1 cellular context compared by ENCODE assay signal in the genomic region with DNA sequence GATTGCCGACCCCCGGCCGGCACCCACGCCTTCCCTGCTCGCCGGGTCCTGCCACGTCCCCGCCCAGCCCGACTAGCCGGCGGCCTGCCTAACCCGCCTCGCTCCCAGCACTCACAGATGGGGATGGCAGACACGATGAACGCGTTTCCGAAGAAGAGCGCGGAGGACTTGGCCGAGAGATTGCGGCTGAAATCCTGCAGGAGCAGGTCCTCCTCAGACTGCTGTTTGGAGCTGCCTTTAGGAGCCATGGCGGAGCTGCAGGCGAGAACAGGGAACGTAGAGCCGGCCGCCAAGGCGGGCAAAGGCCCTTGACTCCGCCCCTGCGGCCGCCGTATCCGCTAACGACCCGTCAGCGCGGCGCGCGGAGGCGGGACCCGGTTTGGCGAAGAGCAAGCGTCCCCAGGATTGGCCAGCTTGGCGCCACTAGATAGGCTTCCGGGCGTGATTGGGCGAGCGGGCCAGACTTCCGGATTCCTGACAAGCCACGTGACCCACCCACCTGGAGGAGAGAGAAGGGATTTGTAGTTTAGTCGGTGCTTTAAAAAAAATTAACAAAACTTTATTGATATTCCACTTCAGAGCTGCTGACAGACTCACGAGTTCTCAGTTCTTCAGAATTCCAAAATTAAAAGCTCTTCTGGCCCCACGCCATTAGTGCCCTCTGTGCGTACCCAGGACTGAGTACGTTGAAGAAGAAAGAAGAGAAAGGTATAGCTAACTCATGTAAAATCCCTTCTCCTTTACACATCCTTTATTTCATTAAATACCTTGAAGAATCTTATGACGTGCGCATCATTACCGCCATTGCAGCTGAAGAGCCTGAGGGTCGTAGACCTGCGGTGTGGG.
TF ChIP-seq lines count a peak whose summit lies in the region.

A gene (minus strand): TSS at position 276 of the 846 bp plus-strand sequence. CDS start 28 bp downstream, at position 248.

TF ChIP-seq in WTC11, 78 proteins besides CTCF, POLR2A, EP300 and RAD21 (continued from another document and continues in another):
- TF ChIP-seq, protein P1, sequence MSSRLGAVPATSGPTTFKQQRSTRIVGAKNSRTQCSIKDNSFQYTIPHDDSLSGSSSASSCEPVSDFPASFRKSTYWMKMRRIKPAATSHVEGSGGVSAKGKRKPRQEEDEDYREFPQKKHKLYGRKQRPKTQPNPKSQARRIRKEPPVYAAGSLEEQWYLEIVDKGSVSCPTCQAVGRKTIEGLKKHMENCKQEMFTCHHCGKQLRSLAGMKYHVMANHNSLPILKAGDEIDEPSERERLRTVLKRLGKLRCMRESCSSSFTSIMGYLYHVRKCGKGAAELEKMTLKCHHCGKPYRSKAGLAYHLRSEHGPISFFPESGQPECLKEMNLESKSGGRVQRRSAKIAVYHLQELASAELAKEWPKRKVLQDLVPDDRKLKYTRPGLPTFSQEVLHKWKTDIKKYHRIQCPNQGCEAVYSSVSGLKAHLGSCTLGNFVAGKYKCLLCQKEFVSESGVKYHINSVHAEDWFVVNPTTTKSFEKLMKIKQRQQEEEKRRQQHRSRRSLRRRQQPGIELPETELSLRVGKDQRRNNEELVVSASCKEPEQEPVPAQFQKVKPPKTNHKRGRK (CRISPR knock-in tag; IDR thresholded peaks at IDR 0.05; ENCODE audit: borderline replicate concordance): no peak
- TF ChIP-seq ZNF121 (CRISPR knock-in tag; IDR thresholded peaks at IDR 0.05) (no peak), FOXK1 (CRISPR knock-in tag; IDR thresholded peaks at IDR 0.05) (no peak), ZBTB21 (CRISPR knock-in tag; IDR thresholded peaks at IDR 0.05; ENCODE audit: borderline replicate concordance) (peak; percentile 49; the same call in 1 of the 2 replicates), ZNF396 (CRISPR knock-in tag; IDR thresholded peaks at IDR 0.05; ENCODE audit: borderline replicate concordance) (no peak), NFE2L1 (CRISPR knock-in tag; IDR thresholded peaks at IDR 0.05) (no peak), NFYB (CRISPR knock-in tag; conservative IDR thresholded peaks at IDR 0.05; ENCODE audit: low read depth) (peak; percentile 94), ZNF138 (CRISPR knock-in tag; conservative IDR thresholded peaks at IDR 0.05) (no peak), FOXJ3 (CRISPR knock-in tag; IDR thresholded peaks at IDR 0.05; ENCODE audit: borderline replicate concordance) (no peak), JAZF1 (CRISPR knock-in tag; IDR thresholded peaks at IDR 0.05) (no peak), GTF2I (CRISPR knock-in tag; conservative IDR thresholded peaks at IDR 0.05) (no peak), OVOL2 (CRISPR knock-in tag; IDR thresholded peaks at IDR 0.05; ENCODE audit: borderline replicate concordance) (no peak), JUN (CRISPR knock-in tag; IDR thresholded peaks at IDR 0.05) (no peak), TP53 (CRISPR knock-in tag; IDR thresholded peaks at IDR 0.05) (0 out of 2 replicates have a peak, but pooled peaks have one; percentile 44), CREM (CRISPR knock-in tag; IDR thresholded peaks at IDR 0.05) (no peak), CREB1 (CRISPR knock-in tag; IDR thresholded peaks at IDR 0.05) (no peak), RORB (CRISPR knock-in tag; IDR thresholded peaks at IDR 0.05) (no peak), HMGA2 (CRISPR knock-in tag; IDR thresholded peaks at IDR 0.05) (no peak), CBFB (CRISPR knock-in tag; IDR thresholded peaks at IDR 0.05; ENCODE audit: low read depth) (no peak), PRRX2 (CRISPR knock-in tag; IDR thresholded peaks at IDR 0.05) (no peak), TEAD4 (CRISPR knock-in tag; IDR thresholded peaks at IDR 0.05) (peak; percentile 56; the same call in 1 of the 2 replicates), EMX1 (CRISPR knock-in tag; IDR thresholded peaks at IDR 0.05) (no peak), TCF7 (CRISPR knock-in tag; IDR thresholded peaks at IDR 0.05; ENCODE audit: low read depth) (no peak), ZNF232 (CRISPR knock-in tag; IDR thresholded peaks at IDR 0.05) (peak; percentile 68; the same call in 1 of the 2 replicates), SP1 (CRISPR knock-in tag; conservative IDR thresholded peaks at IDR 0.05) (peak; percentile 94), SMAD3 (CRISPR knock-in tag; IDR thresholded peaks at IDR 0.05; ENCODE audit: borderline replicate concordance) (no peak; the same call in 1 of the 2 replicates), IRF2 (CRISPR knock-in tag; IDR thresholded peaks at IDR 0.05; ENCODE audit: borderline replicate concordance, low read depth) (no peak), MYBL2 (CRISPR knock-in tag; IDR thresholded peaks at IDR 0.05) (no peak), NFATC4 (CRISPR knock-in tag; IDR thresholded peaks at IDR 0.05) (no peak)
- TF ChIP-seq, protein P2, sequence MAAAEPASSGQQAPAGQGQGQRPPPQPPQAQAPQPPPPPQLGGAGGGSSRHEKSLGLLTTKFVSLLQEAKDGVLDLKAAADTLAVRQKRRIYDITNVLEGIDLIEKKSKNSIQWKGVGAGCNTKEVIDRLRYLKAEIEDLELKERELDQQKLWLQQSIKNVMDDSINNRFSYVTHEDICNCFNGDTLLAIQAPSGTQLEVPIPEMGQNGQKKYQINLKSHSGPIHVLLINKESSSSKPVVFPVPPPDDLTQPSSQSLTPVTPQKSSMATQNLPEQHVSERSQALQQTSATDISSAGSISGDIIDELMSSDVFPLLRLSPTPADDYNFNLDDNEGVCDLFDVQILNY (CRISPR knock-in tag; IDR thresholded peaks at IDR 0.05): peak; percentile 77
- TF ChIP-seq, protein P3, sequence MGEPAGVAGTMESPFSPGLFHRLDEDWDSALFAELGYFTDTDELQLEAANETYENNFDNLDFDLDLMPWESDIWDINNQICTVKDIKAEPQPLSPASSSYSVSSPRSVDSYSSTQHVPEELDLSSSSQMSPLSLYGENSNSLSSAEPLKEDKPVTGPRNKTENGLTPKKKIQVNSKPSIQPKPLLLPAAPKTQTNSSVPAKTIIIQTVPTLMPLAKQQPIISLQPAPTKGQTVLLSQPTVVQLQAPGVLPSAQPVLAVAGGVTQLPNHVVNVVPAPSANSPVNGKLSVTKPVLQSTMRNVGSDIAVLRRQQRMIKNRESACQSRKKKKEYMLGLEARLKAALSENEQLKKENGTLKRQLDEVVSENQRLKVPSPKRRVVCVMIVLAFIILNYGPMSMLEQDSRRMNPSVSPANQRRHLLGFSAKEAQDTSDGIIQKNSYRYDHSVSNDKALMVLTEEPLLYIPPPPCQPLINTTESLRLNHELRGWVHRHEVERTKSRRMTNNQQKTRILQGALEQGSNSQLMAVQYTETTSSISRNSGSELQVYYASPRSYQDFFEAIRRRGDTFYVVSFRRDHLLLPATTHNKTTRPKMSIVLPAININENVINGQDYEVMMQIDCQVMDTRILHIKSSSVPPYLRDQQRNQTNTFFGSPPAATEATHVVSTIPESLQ (CRISPR knock-in tag; IDR thresholded peaks at IDR 0.05): no peak
- TF ChIP-seq, protein P4, sequence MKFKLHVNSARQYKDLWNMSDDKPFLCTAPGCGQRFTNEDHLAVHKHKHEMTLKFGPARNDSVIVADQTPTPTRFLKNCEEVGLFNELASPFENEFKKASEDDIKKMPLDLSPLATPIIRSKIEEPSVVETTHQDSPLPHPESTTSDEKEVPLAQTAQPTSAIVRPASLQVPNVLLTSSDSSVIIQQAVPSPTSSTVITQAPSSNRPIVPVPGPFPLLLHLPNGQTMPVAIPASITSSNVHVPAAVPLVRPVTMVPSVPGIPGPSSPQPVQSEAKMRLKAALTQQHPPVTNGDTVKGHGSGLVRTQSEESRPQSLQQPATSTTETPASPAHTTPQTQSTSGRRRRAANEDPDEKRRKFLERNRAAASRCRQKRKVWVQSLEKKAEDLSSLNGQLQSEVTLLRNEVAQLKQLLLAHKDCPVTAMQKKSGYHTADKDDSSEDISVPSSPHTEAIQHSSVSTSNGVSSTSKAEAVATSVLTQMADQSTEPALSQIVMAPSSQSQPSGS (CRISPR knock-in tag; IDR thresholded peaks at IDR 0.05; ENCODE audit: borderline replicate concordance, low read depth): no peak
- TF ChIP-seq, protein P5, sequence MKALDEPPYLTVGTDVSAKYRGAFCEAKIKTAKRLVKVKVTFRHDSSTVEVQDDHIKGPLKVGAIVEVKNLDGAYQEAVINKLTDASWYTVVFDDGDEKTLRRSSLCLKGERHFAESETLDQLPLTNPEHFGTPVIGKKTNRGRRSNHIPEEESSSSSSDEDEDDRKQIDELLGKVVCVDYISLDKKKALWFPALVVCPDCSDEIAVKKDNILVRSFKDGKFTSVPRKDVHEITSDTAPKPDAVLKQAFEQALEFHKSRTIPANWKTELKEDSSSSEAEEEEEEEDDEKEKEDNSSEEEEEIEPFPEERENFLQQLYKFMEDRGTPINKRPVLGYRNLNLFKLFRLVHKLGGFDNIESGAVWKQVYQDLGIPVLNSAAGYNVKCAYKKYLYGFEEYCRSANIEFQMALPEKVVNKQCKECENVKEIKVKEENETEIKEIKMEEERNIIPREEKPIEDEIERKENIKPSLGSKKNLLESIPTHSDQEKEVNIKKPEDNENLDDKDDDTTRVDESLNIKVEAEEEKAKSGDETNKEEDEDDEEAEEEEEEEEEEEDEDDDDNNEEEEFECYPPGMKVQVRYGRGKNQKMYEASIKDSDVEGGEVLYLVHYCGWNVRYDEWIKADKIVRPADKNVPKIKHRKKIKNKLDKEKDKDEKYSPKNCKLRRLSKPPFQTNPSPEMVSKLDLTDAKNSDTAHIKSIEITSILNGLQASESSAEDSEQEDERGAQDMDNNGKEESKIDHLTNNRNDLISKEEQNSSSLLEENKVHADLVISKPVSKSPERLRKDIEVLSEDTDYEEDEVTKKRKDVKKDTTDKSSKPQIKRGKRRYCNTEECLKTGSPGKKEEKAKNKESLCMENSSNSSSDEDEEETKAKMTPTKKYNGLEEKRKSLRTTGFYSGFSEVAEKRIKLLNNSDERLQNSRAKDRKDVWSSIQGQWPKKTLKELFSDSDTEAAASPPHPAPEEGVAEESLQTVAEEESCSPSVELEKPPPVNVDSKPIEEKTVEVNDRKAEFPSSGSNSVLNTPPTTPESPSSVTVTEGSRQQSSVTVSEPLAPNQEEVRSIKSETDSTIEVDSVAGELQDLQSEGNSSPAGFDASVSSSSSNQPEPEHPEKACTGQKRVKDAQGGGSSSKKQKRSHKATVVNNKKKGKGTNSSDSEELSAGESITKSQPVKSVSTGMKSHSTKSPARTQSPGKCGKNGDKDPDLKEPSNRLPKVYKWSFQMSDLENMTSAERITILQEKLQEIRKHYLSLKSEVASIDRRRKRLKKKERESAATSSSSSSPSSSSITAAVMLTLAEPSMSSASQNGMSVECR (CRISPR knock-in tag; IDR thresholded peaks at IDR 0.05; ENCODE audit: borderline replicate concordance): 0 out of 2 replicates have a peak, but pooled peaks have one; percentile 53
- TF ChIP-seq, protein P6, sequence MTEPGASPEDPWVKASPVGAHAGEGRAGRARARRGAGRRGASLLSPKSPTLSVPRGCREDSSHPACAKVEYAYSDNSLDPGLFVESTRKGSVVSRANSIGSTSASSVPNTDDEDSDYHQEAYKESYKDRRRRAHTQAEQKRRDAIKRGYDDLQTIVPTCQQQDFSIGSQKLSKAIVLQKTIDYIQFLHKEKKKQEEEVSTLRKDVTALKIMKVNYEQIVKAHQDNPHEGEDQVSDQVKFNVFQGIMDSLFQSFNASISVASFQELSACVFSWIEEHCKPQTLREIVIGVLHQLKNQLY (CRISPR knock-in tag; IDR thresholded peaks at IDR 0.05): no peak
- TF ChIP-seq, protein P7, sequence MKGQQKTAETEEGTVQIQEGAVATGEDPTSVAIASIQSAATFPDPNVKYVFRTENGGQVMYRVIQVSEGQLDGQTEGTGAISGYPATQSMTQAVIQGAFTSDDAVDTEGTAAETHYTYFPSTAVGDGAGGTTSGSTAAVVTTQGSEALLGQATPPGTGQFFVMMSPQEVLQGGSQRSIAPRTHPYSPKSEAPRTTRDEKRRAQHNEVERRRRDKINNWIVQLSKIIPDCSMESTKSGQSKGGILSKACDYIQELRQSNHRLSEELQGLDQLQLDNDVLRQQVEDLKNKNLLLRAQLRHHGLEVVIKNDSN (CRISPR knock-in tag; IDR thresholded peaks at IDR 0.05): peak; percentile 98
- TF ChIP-seq, protein P8, sequence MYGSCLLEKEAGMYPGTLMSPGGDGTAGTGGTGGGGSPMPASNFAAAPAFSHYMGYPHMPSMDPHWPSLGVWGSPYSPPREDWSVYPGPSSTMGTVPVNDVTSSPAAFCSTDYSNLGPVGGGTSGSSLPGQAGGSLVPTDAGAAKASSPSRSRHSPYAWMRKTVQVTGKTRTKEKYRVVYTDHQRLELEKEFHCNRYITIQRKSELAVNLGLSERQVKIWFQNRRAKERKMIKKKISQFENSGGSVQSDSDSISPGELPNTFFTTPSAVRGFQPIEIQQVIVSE (CRISPR knock-in tag; IDR thresholded peaks at IDR 0.05; ENCODE audit: borderline replicate concordance): no peak
- TF ChIP-seq, protein P9, sequence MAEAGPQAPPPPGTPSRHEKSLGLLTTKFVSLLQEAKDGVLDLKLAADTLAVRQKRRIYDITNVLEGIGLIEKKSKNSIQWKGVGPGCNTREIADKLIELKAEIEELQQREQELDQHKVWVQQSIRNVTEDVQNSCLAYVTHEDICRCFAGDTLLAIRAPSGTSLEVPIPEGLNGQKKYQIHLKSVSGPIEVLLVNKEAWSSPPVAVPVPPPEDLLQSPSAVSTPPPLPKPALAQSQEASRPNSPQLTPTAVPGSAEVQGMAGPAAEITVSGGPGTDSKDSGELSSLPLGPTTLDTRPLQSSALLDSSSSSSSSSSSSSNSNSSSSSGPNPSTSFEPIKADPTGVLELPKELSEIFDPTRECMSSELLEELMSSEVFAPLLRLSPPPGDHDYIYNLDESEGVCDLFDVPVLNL (CRISPR knock-in tag; IDR thresholded peaks at IDR 0.05; ENCODE audit: borderline replicate concordance, low read depth): no peak
- TF ChIP-seq, protein P10, sequence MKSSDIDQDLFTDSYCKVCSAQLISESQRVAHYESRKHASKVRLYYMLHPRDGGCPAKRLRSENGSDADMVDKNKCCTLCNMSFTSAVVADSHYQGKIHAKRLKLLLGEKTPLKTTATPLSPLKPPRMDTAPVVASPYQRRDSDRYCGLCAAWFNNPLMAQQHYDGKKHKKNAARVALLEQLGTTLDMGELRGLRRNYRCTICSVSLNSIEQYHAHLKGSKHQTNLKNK (CRISPR knock-in tag; IDR thresholded peaks at IDR 0.05): no peak
- TF ChIP-seq, protein P11, sequence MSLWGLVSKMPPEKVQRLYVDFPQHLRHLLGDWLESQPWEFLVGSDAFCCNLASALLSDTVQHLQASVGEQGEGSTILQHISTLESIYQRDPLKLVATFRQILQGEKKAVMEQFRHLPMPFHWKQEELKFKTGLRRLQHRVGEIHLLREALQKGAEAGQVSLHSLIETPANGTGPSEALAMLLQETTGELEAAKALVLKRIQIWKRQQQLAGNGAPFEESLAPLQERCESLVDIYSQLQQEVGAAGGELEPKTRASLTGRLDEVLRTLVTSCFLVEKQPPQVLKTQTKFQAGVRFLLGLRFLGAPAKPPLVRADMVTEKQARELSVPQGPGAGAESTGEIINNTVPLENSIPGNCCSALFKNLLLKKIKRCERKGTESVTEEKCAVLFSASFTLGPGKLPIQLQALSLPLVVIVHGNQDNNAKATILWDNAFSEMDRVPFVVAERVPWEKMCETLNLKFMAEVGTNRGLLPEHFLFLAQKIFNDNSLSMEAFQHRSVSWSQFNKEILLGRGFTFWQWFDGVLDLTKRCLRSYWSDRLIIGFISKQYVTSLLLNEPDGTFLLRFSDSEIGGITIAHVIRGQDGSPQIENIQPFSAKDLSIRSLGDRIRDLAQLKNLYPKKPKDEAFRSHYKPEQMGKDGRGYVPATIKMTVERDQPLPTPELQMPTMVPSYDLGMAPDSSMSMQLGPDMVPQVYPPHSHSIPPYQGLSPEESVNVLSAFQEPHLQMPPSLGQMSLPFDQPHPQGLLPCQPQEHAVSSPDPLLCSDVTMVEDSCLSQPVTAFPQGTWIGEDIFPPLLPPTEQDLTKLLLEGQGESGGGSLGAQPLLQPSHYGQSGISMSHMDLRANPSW (CRISPR knock-in tag; conservative IDR thresholded peaks at IDR 0.05; ENCODE audit: low read depth): no peak
